In genomic region chr19:5921777-5922176, GRCh38 we compare ENCODE assay signal across 1 cellular context.
TF ChIP-seq lines count a peak whose summit lies in the region.

No MANE protein-coding gene starts in this region.

TF ChIP-seq in GM12878, 131 proteins besides CTCF, POLR2A, EP300 and RAD21:
- TF ChIP-seq MEF2A (IDR thresholded peaks at IDR 0.05; ENCODE audit: insufficient read depth, low read depth, low read length) (no peak), BCL3 (IDR thresholded peaks at IDR 0.05; ENCODE audit: borderline replicate concordance, insufficient read depth, low read depth, low read length, poor library complexity, severe bottlenecking) (peak; percentile 35), TCF7 (IDR thresholded peaks at IDR 0.05; ENCODE audit: borderline replicate concordance) (no peak), FOXK2 (IDR thresholded peaks at IDR 0.05) (no peak)
